2 cellular contexts compared by ENCODE assay signal in the genomic region with DNA sequence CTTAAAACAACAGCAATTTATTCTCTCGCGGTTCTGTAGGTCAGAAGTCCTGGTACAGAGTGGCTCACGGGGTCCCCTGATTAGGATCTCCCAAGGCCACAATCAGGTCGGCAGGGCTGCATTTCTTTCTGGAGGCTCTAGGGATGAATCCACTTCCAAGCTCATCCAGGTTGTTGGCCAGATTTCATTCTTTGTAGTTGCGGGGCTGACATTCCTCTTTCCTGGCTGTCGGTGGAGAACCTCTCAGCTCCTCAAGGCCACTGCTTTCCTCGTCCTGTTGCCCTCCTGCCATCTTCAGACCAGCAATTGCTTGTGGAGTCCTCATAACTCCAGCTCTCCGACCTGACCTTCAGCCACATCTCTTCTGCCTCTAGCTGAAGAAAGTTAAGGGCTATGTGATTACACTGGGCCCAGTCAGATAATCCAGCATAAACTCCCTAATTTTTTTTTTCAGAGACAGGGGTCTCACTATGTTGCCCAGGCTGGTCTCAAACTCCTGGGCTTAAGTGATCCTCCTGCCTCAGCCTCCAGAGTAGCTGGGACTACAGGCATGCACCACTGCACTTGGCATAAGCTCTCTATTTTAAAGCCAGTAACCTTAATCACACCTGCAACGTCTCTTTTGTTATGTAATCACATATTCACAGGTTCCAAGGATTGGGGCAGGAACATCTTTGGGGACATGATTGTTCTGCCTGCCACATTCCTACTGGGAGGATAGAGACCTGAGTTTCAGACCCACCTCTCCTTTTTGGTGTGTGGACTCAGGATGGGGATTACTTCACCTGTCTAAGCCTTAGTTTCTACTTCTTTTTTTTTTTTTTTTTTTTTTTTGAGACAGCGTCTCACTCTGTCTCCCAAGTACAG.
A peak's percentile ranks its signal among the peaks of the same experiment; 100 is the strongest.
TF ChIP-seq lines count a peak whose summit lies in the region.

No MANE protein-coding gene starts in this region.

TF ChIP-seq in GM23338, 12 proteins besides CTCF, POLR2A, EP300 and RAD21 (continued from another document):
- TF ChIP-seq, protein P1, sequence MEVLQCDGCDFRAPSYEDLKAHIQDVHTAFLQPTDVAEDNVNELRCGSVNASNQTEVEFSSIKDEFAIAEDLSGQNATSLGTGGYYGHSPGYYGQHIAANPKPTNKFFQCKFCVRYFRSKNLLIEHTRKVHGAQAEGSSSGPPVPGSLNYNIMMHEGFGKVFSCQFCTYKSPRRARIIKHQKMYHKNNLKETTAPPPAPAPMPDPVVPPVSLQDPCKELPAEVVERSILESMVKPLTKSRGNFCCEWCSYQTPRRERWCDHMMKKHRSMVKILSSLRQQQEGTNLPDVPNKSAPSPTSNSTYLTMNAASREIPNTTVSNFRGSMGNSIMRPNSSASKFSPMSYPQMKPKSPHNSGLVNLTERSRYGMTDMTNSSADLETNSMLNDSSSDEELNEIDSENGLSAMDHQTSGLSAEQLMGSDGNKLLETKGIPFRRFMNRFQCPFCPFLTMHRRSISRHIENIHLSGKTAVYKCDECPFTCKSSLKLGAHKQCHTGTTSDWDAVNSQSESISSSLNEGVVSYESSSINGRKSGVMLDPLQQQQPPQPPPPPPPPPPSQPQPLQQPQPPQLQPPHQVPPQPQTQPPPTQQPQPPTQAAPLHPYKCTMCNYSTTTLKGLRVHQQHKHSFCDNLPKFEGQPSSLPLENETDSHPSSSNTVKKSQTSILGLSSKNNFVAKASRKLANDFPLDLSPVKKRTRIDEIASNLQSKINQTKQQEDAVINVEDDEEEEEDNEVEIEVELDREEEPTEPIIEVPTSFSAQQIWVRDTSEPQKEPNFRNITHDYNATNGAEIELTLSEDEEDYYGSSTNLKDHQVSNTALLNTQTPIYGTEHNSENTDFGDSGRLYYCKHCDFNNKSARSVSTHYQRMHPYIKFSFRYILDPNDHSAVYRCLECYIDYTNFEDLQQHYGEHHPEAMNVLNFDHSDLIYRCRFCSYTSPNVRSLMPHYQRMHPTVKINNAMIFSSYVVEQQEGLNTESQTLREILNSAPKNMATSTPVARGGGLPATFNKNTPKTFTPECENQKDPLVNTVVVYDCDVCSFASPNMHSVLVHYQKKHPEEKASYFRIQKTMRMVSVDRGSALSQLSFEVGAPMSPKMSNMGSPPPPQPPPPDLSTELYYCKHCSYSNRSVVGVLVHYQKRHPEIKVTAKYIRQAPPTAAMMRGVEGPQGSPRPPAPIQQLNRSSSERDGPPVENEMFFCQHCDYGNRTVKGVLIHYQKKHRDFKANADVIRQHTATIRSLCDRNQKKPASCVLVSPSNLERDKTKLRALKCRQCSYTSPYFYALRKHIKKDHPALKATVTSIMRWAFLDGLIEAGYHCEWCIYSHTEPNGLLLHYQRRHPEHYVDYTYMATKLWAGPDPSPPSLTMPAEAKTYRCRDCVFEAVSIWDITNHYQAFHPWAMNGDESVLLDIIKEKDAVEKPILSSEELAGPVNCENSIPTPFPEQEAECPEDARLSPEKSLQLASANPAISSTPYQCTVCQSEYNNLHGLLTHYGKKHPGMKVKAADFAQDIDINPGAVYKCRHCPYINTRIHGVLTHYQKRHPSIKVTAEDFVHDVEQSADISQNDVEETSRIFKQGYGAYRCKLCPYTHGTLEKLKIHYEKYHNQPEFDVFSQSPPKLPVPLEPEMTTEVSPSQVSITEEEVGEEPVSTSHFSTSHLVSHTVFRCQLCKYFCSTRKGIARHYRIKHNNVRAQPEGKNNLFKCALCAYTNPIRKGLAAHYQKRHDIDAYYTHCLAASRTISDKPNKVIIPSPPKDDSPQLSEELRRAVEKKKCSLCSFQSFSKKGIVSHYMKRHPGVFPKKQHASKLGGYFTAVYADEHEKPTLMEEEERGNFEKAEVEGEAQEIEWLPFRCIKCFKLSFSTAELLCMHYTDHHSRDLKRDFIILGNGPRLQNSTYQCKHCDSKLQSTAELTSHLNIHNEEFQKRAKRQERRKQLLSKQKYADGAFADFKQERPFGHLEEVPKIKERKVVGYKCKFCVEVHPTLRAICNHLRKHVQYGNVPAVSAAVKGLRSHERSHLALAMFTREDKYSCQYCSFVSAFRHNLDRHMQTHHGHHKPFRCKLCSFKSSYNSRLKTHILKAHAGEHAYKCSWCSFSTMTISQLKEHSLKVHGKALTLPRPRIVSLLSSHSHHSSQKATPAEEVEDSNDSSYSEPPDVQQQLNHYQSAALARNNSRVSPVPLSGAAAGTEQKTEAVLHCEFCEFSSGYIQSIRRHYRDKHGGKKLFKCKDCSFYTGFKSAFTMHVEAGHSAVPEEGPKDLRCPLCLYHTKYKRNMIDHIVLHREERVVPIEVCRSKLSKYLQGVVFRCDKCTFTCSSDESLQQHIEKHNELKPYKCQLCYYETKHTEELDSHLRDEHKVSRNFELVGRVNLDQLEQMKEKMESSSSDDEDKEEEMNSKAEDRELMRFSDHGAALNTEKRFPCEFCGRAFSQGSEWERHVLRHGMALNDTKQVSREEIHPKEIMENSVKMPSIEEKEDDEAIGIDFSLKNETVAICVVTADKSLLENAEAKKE (CRISPR knock-in tag; IDR thresholded peaks at IDR 0.05): no peak
- TF ChIP-seq EZH2 (IDR thresholded peaks at IDR 0.05; ENCODE audit: low read depth, unreplicated experiment) (no peak), JUNB (IDR thresholded peaks at IDR 0.05; ENCODE audit: unreplicated experiment) (no peak), NANOG (IDR thresholded peaks at IDR 0.05; ENCODE audit: borderline replicate concordance) (peak; percentile 32; the same call in 1 of the 2 replicates), ZNF331 (CRISPR knock-in tag; IDR thresholded peaks at IDR 0.05; ENCODE audit: low read depth) (no peak), EZH2phosphoT487 (IDR thresholded peaks at IDR 0.05; ENCODE audit: unreplicated experiment) (no peak), POLR2AphosphoS5 (IDR thresholded peaks at IDR 0.05; ENCODE audit: low read depth) (0 out of 2 replicates have a peak, but pooled peaks have one; percentile 35), STAT1 (IDR thresholded peaks at IDR 0.05; ENCODE audit: unreplicated experiment) (no peak)
- TF ChIP-seq, protein P2, sequence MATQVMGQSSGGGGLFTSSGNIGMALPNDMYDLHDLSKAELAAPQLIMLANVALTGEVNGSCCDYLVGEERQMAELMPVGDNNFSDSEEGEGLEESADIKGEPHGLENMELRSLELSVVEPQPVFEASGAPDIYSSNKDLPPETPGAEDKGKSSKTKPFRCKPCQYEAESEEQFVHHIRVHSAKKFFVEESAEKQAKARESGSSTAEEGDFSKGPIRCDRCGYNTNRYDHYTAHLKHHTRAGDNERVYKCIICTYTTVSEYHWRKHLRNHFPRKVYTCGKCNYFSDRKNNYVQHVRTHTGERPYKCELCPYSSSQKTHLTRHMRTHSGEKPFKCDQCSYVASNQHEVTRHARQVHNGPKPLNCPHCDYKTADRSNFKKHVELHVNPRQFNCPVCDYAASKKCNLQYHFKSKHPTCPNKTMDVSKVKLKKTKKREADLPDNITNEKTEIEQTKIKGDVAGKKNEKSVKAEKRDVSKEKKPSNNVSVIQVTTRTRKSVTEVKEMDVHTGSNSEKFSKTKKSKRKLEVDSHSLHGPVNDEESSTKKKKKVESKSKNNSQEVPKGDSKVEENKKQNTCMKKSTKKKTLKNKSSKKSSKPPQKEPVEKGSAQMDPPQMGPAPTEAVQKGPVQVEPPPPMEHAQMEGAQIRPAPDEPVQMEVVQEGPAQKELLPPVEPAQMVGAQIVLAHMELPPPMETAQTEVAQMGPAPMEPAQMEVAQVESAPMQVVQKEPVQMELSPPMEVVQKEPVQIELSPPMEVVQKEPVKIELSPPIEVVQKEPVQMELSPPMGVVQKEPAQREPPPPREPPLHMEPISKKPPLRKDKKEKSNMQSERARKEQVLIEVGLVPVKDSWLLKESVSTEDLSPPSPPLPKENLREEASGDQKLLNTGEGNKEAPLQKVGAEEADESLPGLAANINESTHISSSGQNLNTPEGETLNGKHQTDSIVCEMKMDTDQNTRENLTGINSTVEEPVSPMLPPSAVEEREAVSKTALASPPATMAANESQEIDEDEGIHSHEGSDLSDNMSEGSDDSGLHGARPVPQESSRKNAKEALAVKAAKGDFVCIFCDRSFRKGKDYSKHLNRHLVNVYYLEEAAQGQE (IDR thresholded peaks at IDR 0.05; ENCODE audit: unreplicated experiment): no peak
TF ChIP-seq in GM23338: peak in this region for 3.

TF ChIP-seq in H1, 55 proteins besides CTCF, POLR2A, EP300 and RAD21 (continued from another document):
- peak; percentile 90; the same call in 1 of the 2 replicates for TF ChIP-seq TCF12 (IDR thresholded peaks at IDR 0.05; ENCODE audit: low read depth, low read length)
- no peak for TF ChIP-seq SIRT6 (IDR thresholded peaks at IDR 0.05; ENCODE audit: low read length)
- TF ChIP-seq JUND (IDR thresholded peaks at IDR 0.05; ENCODE audit: low read length): no peak
